Comparison of ENCODE assay signal across 1 cellular context in genomic region chr5:176625966-176626875, GRCh38.
A peak's percentile ranks its signal among the peaks of the same experiment; 100 is the strongest.
TF ChIP-seq lines count a peak whose summit lies in the region.

No MANE protein-coding gene starts in this region.

TF ChIP-seq in HEK293, 187 proteins besides CTCF, POLR2A, EP300 and RAD21 (continued from another document):
- TF ChIP-seq REST (tag by site-specific recombination; IDR thresholded peaks at IDR 0.05) (no peak), ZNF624 (tag by site-specific recombination; IDR thresholded peaks at IDR 0.05) (no peak), GLIS1 (tag by site-specific recombination; IDR thresholded peaks at IDR 0.05) (0 out of 2 replicates have a peak, but pooled peaks have one; percentile 26), ZNF2 (tag by site-specific recombination; IDR thresholded peaks at IDR 0.05) (no peak), ZSCAN4 (tag by site-specific recombination; IDR thresholded peaks at IDR 0.05) (peak; percentile 77), ZBTB8A (tag by site-specific recombination; IDR thresholded peaks at IDR 0.05) (no peak), ZNF776 (tag by site-specific recombination; IDR thresholded peaks at IDR 0.05; ENCODE audit: borderline replicate concordance) (no peak), KLF1 (tag by site-specific recombination; IDR thresholded peaks at IDR 0.05) (peak; percentile 96; the same call in 1 of the 2 replicates), ZNF510 (tag by site-specific recombination; IDR thresholded peaks at IDR 0.05; ENCODE audit: insufficient replicate concordance) (no peak), ZNF473 (tag by site-specific recombination; IDR thresholded peaks at IDR 0.05) (no peak), EGR2 (tag by site-specific recombination; IDR thresholded peaks at IDR 0.05; ENCODE audit: low read depth) (peak; percentile 55; the same call in 1 of the 2 replicates), ZNF114 (tag by site-specific recombination; IDR thresholded peaks at IDR 0.05) (no peak)
